Comparison of ENCODE assay signal across 8 cellular contexts in the genomic region with DNA sequence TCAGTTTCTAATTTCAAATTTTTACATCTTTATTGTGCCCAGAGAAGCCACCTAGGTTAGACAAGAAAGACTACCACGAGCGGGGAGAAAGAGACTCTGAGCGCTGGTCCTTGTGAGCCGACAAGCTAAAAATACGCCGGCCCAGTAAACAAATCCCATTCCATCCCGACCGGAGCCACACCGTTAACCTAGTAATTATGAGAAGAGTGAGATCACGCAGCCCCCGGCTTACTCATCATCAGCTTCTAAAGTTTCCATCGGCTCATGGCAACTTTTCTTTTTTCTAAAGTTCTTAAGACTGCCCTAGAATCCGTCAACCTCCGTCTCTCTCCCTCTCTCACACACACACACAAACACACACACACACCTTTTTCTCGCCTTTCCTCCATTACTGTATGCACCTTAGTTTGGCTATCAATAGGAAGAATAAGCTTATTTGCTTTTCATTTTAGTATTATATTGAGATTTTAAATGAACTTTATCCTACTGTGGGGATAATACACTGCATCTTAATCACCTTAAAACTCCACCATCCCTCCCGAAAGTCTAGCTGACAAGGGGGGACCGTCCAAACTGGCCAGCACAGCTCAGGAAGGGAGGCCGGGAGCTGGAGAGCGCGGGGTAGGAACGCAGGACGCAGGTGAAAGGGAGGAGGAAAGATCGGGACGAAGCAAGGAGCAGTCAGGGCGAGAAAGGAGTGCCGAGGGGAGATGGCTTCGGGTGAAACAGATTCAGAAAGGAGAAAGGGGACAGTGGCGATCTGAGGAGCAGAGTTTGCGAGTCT. TPM values are rescaled to one million over a fixed set of nuclear protein-coding genes. Genes with fewer than 3 reads are reported as not detected.
DNase-seq lines count a peak whose midpoint lies in the region; ATAC-seq and TF ChIP-seq lines count a peak whose summit lies in the region.

No MANE protein-coding gene starts in this region.

- TF ChIP-seq CTCF in C4-2B (conservative IDR thresholded peaks at IDR 0.05), result no peak
- TF ChIP-seq CTCF in chondrocyte (IDR thresholded peaks at IDR 0.05), result no peak

- peak; percentile 24 for ATAC-seq in GM21723 (IDR thresholded peaks at IDR 0.05; ENCODE audit: unreplicated experiment)

- H3K9me3 Mint-ChIP-seq in chondrocyte (ENCODE audit: low read depth), result no peaks in the 10 kb centered on the region

- peaks cover 35% of the 10 kb centered on the region for H3K4me1 Mint-ChIP-seq in chondrocyte (ENCODE audit: low read depth)

- no peaks in the 10 kb centered on the region for H3K27me3 Mint-ChIP-seq in chondrocyte (ENCODE audit: low read depth)

- H3K27ac Mint-ChIP-seq in chondrocyte (ENCODE audit: unreplicated experiment), result peak overlapping the region; percentile 99

- peak; percentile 8 for DNase-seq in NCI-H1092 (lab: John Stamatoyannopoulos, UW)
- peak; percentile 33 for DNase-seq in activated CD4-positive, CD25-positive, alpha-beta regulatory T cell treated with anti-CD3 and anti-CD28 coated beads, Interleukin-2, amount 50 U/mL, for 72 hours
- DNase-seq in chondrocyte (ENCODE audit: low spot score), result no peak
- DNase-seq in kidney tubule cell (ENCODE audit: low spot score), result peak; percentile 80
- peak; percentile 49 to 53 for DNase-seq in stimulated activated CD4-positive, alpha-beta T cell treated with anti-CD3 and anti-CD28 coated beads, Interleukin-15, amount 100 ng/mL, for 48 hours (ENCODE audit: low read depth in 2 of 2)
- no peak for DNase-seq in NCI-H1048 (lab: John Stamatoyannopoulos, UW)

- peak overlapping the region; percentile 86 for H3K27ac ChIP-seq in C4-2B

- H3K4me3 Mint-ChIP-seq in chondrocyte (ENCODE audit: unreplicated experiment), result peak overlapping the region; percentile 97

- H3K36me3 Mint-ChIP-seq in chondrocyte (ENCODE audit: low read depth), result no peaks in the 10 kb centered on the region

RNA-seq across cellular contexts. Expression of gene OTUD7B, which starts 0.7 kb away (rescaled TPM):
- 24.5 to 29.0 TPM (median 25.3 TPM) in 3 replicates for total RNA-seq in chondrocyte

RNA-seq across cellular contexts. Expression of gene VPS45, which starts 57.8 kb away (rescaled TPM):
- 28.7 to 55.3 TPM (median 33.1 TPM) in 3 replicates for total RNA-seq in chondrocyte

Comparison
In these comparisons a context has a peak if more than half of its experiments do, and no peak if none do; other contexts are left out.
1. DNase-seq: peak in NCI-H1092 (single experiment), activated CD4-positive, CD25-positive, alpha-beta regulatory T cell treated with anti-CD3 and anti-CD28 coated beads, Interleukin-2, amount 50 U/mL, for 72 hours (single experiment), kidney tubule cell (single experiment) and stimulated activated CD4-positive, alpha-beta T cell treated with anti-CD3 and anti-CD28 coated beads, Interleukin-15, amount 100 ng/mL, for 48 hours (2 of 2); none in chondrocyte (single experiment) and NCI-H1048 (single experiment).